In genomic region chr7:108114117-108114841, GRCh38 we compare ENCODE assay signal across 9 cellular contexts. TPM values are rescaled to one million over a fixed set of nuclear protein-coding genes. Genes with fewer than 3 reads are reported as not detected.
A peak's percentile ranks its signal among the peaks of the same experiment; 100 is the strongest.
DNase-seq lines count a peak whose midpoint lies in the region; ATAC-seq and TF ChIP-seq lines count a peak whose summit lies in the region.
"Had no signal": no experiment of that assay in that cellular context is flagged by ENCODE, and none has a peak within 500 bp of the region (broad histone marks: within the 10 kb centered on the region; RNA-seq: fewer than 3 reads in every experiment).

No MANE protein-coding gene starts in this region.

- no peak overlapping the region for H3K4me3 ChIP-seq in lower leg skin (ENCODE audit: low read depth, poor library complexity, severe bottlenecking)

- ATAC-seq in GM18502 (IDR thresholded peaks at IDR 0.05; ENCODE audit: poor library complexity, unreplicated experiment) (peak; percentile 91), HG03039 (IDR thresholded peaks at IDR 0.05; ENCODE audit: unreplicated experiment) (peak; percentile 76)

- no peak for TF ChIP-seq POLR2A in lower leg skin (IDR thresholded peaks at IDR 0.05)

- WGBS in lower leg skin, 2 donors: 73 to 75% methylated on average over 6 of the region's 6 CpGs

- no peak for TF ChIP-seq CTCF in lower leg skin (IDR thresholded peaks at IDR 0.05)

- in situ Hi-C loops in SK-MEL-5 (cut with HindIII; ENCODE audit: low pct_unique_long_range_greater_than_20kb, low sequenced_read_pairs): no loop called here

- DNase-seq in AML-193 (lab: John Stamatoyannopoulos, UW): peak; percentile 6 to 9
- peak; percentile 78 for DNase-seq in SK-MEL-5 (ENCODE audit: low read depth, low spot score)
- peak; percentile 69 for DNase-seq in islet precursor cell
- no peak for DNase-seq in DMS153 treated with DMSO at 0.1 percent for 48 hours (lab: John Stamatoyannopoulos, UW; ENCODE audit: unreplicated experiment)
- no peak for DNase-seq in 8988T
- no peak for DNase-seq in lower leg skin (ENCODE audit: low spot score in 2 of 2)

- intact Hi-C loops in lower leg skin (cut with DNase I; ENCODE audit: low total_unique reads): no loop called here

RNA-seq across cellular contexts. Expression of gene LAMB4, which starts 15.9 kb away (rescaled TPM):
- total RNA-seq in SK-MEL-5 (2014; rRNA removed; shearing (Covaris generic)): 0.11 and 0.32 TPM in 2 replicates
- 0.05 and 0.77 TPM in 2 replicates for polyA plus RNA-seq in SK-MEL-5 (2015; cell fraction: cytosol; rRNA removed)
- 0.44 TPM in 1 of 2 replicates, not detected in the other for polyA plus RNA-seq in SK-MEL-5 (2015; cell fraction: nucleus; rRNA removed)
- total RNA-seq in lower leg skin: 100 to 1,000 TPM; 125 to 306 (median 156) TPM
- polyA plus RNA-seq: IgD-negative memory B cell had no signal

Comparison
In these comparisons a context has a peak if more than half of its experiments do, and no peak if none do; other contexts are left out.
1. DNase-seq: peak in AML-193 (2 of 2), SK-MEL-5 (single experiment) and islet precursor cell (single experiment); none in DMS153 treated with DMSO at 0.1 percent for 48 hours (single experiment), 8988T (single experiment) and lower leg skin (0 of 2).
2. RNA of gene LAMB4, which starts 15.9 kb away (total RNA-seq): 125 to 306 TPM in lower leg skin; 0.11 to 0.32 TPM in SK-MEL-5; every median in the first group is over 10 times any median in the second.